In the genomic region with DNA sequence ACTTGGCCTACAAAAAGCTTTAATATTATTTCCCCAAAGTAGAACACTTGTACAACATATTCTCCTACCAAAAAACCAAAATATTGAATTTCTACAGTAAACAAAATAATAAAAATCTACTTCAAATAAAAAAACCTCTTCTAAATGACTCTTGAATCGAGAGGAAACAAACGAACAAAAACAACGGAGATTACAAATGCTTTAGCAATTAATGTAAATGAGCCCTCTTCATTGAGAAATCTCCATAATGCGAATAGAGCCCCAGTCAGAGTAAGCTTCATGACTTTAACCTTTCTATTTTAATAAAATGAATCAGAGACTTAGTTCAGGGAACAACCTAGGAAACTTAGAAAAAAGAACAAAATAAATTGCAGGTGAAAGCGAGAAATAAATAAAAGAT, we compare ENCODE assay signal across 28 cellular contexts.
"Had no signal": no experiment of that assay in that cellular context is flagged by ENCODE, and none has a peak within 500 bp of the region (broad histone marks: within the 10 kb centered on the region; RNA-seq: fewer than 3 reads in every experiment).

No MANE protein-coding gene starts in this region.

- H3K27me3 Mint-ChIP-seq: effector memory CD8-positive, alpha-beta T cell; memory B cell; naive B cell; natural killer cell treated with Interleukin-12 subunit alpha and Interleukin-12 subunit beta and Interleukin-15 and Interleukin-18, amount 100 ng/mL, for 72 hours; progenitor cell of endocrine pancreas; stimulated activated naive B cell treated with anti-CD40 and anti-IgM and Interleukin-4, amounts not matched to agents 10 μg/mL and 1 μg/mL and 100 μg/mL, for 72 hours; stimulated activated naive CD8-positive, alpha-beta T cell treated with anti-CD3 and anti-CD28 coated beads, Interleukin-15, Interleukin-2, amounts not matched to agents 100 ng/mL and 50 ng/mL, for 24 hours had no signal

- H3K79me2 ChIP-seq: parathyroid adenoma had no signal

- H3K9me3 Mint-ChIP-seq: effector memory CD8-positive, alpha-beta T cell; memory B cell; naive B cell; natural killer cell treated with Interleukin-12 subunit alpha and Interleukin-12 subunit beta and Interleukin-15 and Interleukin-18, amount 100 ng/mL, for 72 hours; stimulated activated naive B cell treated with anti-CD40 and anti-IgM and Interleukin-4, amounts not matched to agents 10 μg/mL and 1 μg/mL and 100 μg/mL, for 72 hours; stimulated activated naive CD8-positive, alpha-beta T cell treated with anti-CD3 and anti-CD28 coated beads, Interleukin-15, Interleukin-2, amounts not matched to agents 100 ng/mL and 50 ng/mL, for 24 hours had no signal

- H3K9ac ChIP-seq: neural progenitor cell, parathyroid adenoma had no signal

- ATAC-seq: effector memory CD8-positive, alpha-beta T cell; esophagus mucosa; gastrocnemius medialis; left lobe of liver; mucosa of descending colon; natural killer cell treated with Interleukin-12 subunit alpha and Interleukin-12 subunit beta and Interleukin-15 and Interleukin-18, amount 100 ng/mL, for 72 hours; right lobe of liver had no signal

- H3K36me3 Mint-ChIP-seq: memory B cell; mesothelial cell of epicardium; naive B cell; natural killer cell treated with Interleukin-12 subunit alpha and Interleukin-12 subunit beta and Interleukin-15 and Interleukin-18, amount 100 ng/mL, for 72 hours; neural progenitor cell; stimulated activated naive B cell treated with anti-CD40 and anti-IgM and Interleukin-4, amounts not matched to agents 10 μg/mL and 1 μg/mL and 100 μg/mL, for 72 hours had no signal

- H3K4me2 ChIP-seq: neural progenitor cell had no signal

- H3K9me3 ChIP-seq: gastrocnemius medialis, mucosa of descending colon, right lobe of liver, thoracic aorta, tibial nerve, upper lobe of left lung had no signal

- H3K4me3 ChIP-seq: gastrocnemius medialis, lung, mucosa of descending colon, neural progenitor cell, right lobe of liver, thoracic aorta, tibial nerve, upper lobe of left lung had no signal

- H3K4me1 ChIP-seq: gastrocnemius medialis, neural progenitor cell, parathyroid adenoma, right lobe of liver, tibial nerve, upper lobe of left lung had no signal

- H3K27me3 ChIP-seq: gastrocnemius medialis, neural progenitor cell, right lobe of liver, tibial nerve, upper lobe of left lung had no signal

- FAIRE-seq: kidney, small intestine, urothelium cell line had no signal

- DNase-seq: cortex of kidney; effector memory CD8-positive, alpha-beta T cell; foreskin fibroblast; gastrocnemius medialis; head of caudate nucleus; kidney; mucosa of descending colon; naive B cell; right lobe of liver; small intestine; stimulated activated CD4-positive, alpha-beta T cell treated with anti-CD3 and anti-CD28 coated beads, Interleukin-15, amount 100 ng/mL, for 24 hours; stimulated activated CD4-positive, alpha-beta T cell treated with anti-CD3 and anti-CD28 coated beads, Interleukin-2, amount 100 ng/mL, for 48 hours; stimulated activated naive B cell treated with anti-CD40 and anti-IgM and Interleukin-4, amounts not matched to agents 10 μg/mL and 1 μg/mL and 100 μg/mL, for 72 hours; upper lobe of left lung had no signal

- H3K36me3 ChIP-seq: gastrocnemius medialis, neural progenitor cell, right lobe of liver, thoracic aorta, tibial nerve, upper lobe of left lung had no signal

- H3K4me3 Mint-ChIP-seq: effector memory CD8-positive, alpha-beta T cell; memory B cell; mesothelial cell of epicardium; naive B cell; natural killer cell treated with Interleukin-12 subunit alpha and Interleukin-12 subunit beta and Interleukin-15 and Interleukin-18, amount 100 ng/mL, for 72 hours; neural progenitor cell; stimulated activated naive B cell treated with anti-CD40 and anti-IgM and Interleukin-4, amounts not matched to agents 10 μg/mL and 1 μg/mL and 100 μg/mL, for 72 hours; stimulated activated naive CD8-positive, alpha-beta T cell treated with anti-CD3 and anti-CD28 coated beads, Interleukin-15, Interleukin-2, amounts not matched to agents 100 ng/mL and 50 ng/mL, for 24 hours had no signal

- H3K27ac ChIP-seq: epithelial cell of prostate, gastrocnemius medialis, neural progenitor cell, parathyroid adenoma, right lobe of liver, thoracic aorta, tibial nerve, upper lobe of left lung had no signal

- H3K4me1 Mint-ChIP-seq: naive B cell had no signal

- H2AFZ ChIP-seq: neural progenitor cell, parathyroid adenoma had no signal

- H3K27ac Mint-ChIP-seq: effector memory CD8-positive, alpha-beta T cell; memory B cell; mesothelial cell of epicardium; naive B cell; natural killer cell treated with Interleukin-12 subunit alpha and Interleukin-12 subunit beta and Interleukin-15 and Interleukin-18, amount 100 ng/mL, for 72 hours; neural progenitor cell; progenitor cell of endocrine pancreas; stimulated activated naive B cell treated with anti-CD40 and anti-IgM and Interleukin-4, amounts not matched to agents 10 μg/mL and 1 μg/mL and 100 μg/mL, for 72 hours; stimulated activated naive CD8-positive, alpha-beta T cell treated with anti-CD3 and anti-CD28 coated beads, Interleukin-15, Interleukin-2, amounts not matched to agents 100 ng/mL and 50 ng/mL, for 24 hours had no signal
